Comparison of ENCODE assay signal across 1 cellular context in genomic region chr1:212241445-212242287, GRCh38.
TF ChIP-seq lines count a peak whose summit lies in the region.

No MANE protein-coding gene starts in this region.

TF ChIP-seq in HepG2, 621 proteins besides CTCF, POLR2A, EP300 and RAD21 (continued from another document):
- TF ChIP-seq, protein P1, sequence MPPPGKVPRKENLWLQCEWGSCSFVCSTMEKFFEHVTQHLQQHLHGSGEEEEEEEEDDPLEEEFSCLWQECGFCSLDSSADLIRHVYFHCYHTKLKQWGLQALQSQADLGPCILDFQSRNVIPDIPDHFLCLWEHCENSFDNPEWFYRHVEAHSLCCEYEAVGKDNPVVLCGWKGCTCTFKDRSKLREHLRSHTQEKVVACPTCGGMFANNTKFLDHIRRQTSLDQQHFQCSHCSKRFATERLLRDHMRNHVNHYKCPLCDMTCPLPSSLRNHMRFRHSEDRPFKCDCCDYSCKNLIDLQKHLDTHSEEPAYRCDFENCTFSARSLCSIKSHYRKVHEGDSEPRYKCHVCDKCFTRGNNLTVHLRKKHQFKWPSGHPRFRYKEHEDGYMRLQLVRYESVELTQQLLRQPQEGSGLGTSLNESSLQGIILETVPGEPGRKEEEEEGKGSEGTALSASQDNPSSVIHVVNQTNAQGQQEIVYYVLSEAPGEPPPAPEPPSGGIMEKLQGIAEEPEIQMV (CRISPR knock-in tag; IDR thresholded peaks at IDR 0.05; ENCODE audit: low read depth), result no peak
- TF ChIP-seq THAP11 (CRISPR knock-in tag; IDR thresholded peaks at IDR 0.05) (no peak), ZNF547 (CRISPR knock-in tag; IDR thresholded peaks at IDR 0.05) (no peak), KDM4B (CRISPR knock-in tag; IDR thresholded peaks at IDR 0.05) (peak; percentile 15; the same call in 1 of the 2 replicates)
- TF ChIP-seq, protein P2, sequence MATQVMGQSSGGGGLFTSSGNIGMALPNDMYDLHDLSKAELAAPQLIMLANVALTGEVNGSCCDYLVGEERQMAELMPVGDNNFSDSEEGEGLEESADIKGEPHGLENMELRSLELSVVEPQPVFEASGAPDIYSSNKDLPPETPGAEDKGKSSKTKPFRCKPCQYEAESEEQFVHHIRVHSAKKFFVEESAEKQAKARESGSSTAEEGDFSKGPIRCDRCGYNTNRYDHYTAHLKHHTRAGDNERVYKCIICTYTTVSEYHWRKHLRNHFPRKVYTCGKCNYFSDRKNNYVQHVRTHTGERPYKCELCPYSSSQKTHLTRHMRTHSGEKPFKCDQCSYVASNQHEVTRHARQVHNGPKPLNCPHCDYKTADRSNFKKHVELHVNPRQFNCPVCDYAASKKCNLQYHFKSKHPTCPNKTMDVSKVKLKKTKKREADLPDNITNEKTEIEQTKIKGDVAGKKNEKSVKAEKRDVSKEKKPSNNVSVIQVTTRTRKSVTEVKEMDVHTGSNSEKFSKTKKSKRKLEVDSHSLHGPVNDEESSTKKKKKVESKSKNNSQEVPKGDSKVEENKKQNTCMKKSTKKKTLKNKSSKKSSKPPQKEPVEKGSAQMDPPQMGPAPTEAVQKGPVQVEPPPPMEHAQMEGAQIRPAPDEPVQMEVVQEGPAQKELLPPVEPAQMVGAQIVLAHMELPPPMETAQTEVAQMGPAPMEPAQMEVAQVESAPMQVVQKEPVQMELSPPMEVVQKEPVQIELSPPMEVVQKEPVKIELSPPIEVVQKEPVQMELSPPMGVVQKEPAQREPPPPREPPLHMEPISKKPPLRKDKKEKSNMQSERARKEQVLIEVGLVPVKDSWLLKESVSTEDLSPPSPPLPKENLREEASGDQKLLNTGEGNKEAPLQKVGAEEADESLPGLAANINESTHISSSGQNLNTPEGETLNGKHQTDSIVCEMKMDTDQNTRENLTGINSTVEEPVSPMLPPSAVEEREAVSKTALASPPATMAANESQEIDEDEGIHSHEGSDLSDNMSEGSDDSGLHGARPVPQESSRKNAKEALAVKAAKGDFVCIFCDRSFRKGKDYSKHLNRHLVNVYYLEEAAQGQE (IDR thresholded peaks at IDR 0.05; ENCODE audit: borderline replicate concordance in 1 of 2, low read depth in 1 of 2, low read length in 2 of 2), result 0 out of 4 replicates have a peak, but pooled peaks of 1 of the 2 experiments have one; percentile 8
- TF ChIP-seq, protein P3, sequence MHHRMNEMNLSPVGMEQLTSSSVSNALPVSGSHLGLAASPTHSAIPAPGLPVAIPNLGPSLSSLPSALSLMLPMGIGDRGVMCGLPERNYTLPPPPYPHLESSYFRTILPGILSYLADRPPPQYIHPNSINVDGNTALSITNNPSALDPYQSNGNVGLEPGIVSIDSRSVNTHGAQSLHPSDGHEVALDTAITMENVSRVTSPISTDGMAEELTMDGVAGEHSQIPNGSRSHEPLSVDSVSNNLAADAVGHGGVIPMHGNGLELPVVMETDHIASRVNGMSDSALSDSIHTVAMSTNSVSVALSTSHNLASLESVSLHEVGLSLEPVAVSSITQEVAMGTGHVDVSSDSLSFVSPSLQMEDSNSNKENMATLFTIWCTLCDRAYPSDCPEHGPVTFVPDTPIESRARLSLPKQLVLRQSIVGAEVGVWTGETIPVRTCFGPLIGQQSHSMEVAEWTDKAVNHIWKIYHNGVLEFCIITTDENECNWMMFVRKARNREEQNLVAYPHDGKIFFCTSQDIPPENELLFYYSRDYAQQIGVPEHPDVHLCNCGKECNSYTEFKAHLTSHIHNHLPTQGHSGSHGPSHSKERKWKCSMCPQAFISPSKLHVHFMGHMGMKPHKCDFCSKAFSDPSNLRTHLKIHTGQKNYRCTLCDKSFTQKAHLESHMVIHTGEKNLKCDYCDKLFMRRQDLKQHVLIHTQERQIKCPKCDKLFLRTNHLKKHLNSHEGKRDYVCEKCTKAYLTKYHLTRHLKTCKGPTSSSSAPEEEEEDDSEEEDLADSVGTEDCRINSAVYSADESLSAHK (CRISPR knock-in tag; IDR thresholded peaks at IDR 0.05; ENCODE audit: borderline replicate concordance), result no peak
- TF ChIP-seq, protein P4, sequence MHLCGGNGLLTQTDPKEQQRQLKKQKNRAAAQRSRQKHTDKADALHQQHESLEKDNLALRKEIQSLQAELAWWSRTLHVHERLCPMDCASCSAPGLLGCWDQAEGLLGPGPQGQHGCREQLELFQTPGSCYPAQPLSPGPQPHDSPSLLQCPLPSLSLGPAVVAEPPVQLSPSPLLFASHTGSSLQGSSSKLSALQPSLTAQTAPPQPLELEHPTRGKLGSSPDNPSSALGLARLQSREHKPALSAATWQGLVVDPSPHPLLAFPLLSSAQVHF (CRISPR knock-in tag; IDR thresholded peaks at IDR 0.05), result no peak
TF ChIP-seq in HepG2: peak in this region for 2.
